Comparison of ENCODE assay signal across 1 cellular context in the genomic region with DNA sequence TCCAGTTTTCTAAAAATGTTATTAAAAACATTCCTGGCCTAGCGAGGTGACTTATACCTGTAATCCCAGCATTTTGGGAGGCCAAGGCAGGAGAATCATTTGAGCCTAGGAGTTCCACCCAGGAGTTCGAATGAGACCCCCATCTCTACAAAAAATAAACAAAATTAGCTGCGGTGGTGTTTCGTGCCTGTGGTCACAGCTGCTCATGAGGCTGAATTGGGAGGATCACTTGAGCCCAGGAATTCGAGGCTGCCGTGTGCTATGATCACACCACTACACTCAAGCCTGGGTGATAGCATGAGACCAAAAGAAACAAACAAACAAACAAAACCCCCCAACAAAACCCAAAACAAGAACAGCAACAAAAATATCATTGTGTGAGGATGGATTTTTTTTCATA.
TF ChIP-seq lines count a peak whose summit lies in the region.

No MANE protein-coding gene starts in this region.

TF ChIP-seq in endothelial cell of umbilical vein, 7 proteins besides CTCF, POLR2A, EP300 and RAD21:
- TF ChIP-seq GATA2 (IDR thresholded peaks at IDR 0.05; ENCODE audit: insufficient read depth, insufficient read length, low read depth, low read length): no peak
- TF ChIP-seq POLR2AphosphoS5 (IDR thresholded peaks at IDR 0.05; ENCODE audit: insufficient read depth, low read depth, low read length): no peak
